Comparison of ENCODE assay signal across 11 cellular contexts in genomic region chr17:82489117-82489516, GRCh38. TPM values are rescaled to one million over a fixed set of nuclear protein-coding genes. Genes with fewer than 3 reads are reported as not detected.
DNase-seq lines count a peak whose midpoint lies in the region; ATAC-seq and TF ChIP-seq lines count a peak whose summit lies in the region.
"Had no signal": no experiment of that assay in that cellular context is flagged by ENCODE, and none has a peak within 500 bp of the region (broad histone marks: within the 10 kb centered on the region; RNA-seq: fewer than 3 reads in every experiment).

No MANE protein-coding gene starts in this region.

- no peak overlapping the region for H3K4me2 ChIP-seq in H9 (ENCODE audit: insufficient read depth, insufficient read length, low read length)

- H3K9me3 ChIP-seq in left lung (no peaks in the 10 kb centered on the region), tibial nerve (no peaks in the 10 kb centered on the region), H9 (ENCODE audit: control insufficient read depth, low read depth, low read length) (no peaks in the 10 kb centered on the region)

- no peak overlapping the region for H4K5ac ChIP-seq in H9 (ENCODE audit: insufficient read length, low read depth, low read length)

- H2AK5ac ChIP-seq in H9 (ENCODE audit: insufficient read length, low read length): no peak overlapping the region

- peak overlapping the region; percentile 29 for H3K27ac ChIP-seq in cingulate gyrus (ENCODE audit: low read depth, low read length)
- no peak overlapping the region for H3K27ac ChIP-seq in left lung
- H3K27ac ChIP-seq in tibial nerve: peak overlapping the region; percentile 11 to 77 (median 52)
- H3K27ac ChIP-seq in H9 (ENCODE audit: insufficient read length, low read depth, low read length): no peak overlapping the region

- no peak overlapping the region for H3K4ac ChIP-seq in H9 (ENCODE audit: low read depth, low read length)

- no peak overlapping the region for H3K9ac ChIP-seq in H9 (ENCODE audit: extremely low read depth, insufficient read length, low read length)

- H4K91ac ChIP-seq in H9 (ENCODE audit: insufficient read length, low read depth, low read length): no peak overlapping the region

- H3K23ac ChIP-seq in H9 (ENCODE audit: insufficient read length, low read depth, low read length): no peak overlapping the region

- no peak overlapping the region for H3K4me3 ChIP-seq in left lung
- H3K4me3 ChIP-seq in tibial nerve: no peak overlapping the region

- no peak for DNase-seq in activated T-cell treated with anti-CD3 and anti-CD28 coated beads, Interleukin-2, amount 50 U/mL, for 24 hours
- no peak for DNase-seq in activated T-cell treated with anti-CD3 and anti-CD28 coated beads for 4 hours
- no peak for DNase-seq in left lung
- peak in 1 of 2 donors; percentile 32 for DNase-seq in tibial nerve (ENCODE audit: low spot score in 2 of 2)
- DNase-seq in NCI-H1436 treated with DMSO at 0.1 percent for 48 hours (lab: John Stamatoyannopoulos, UW): no peak
- DNase-seq in H9: no peak
- DNase-seq: activated T-cell treated with anti-CD3 and anti-CD28 coated beads, Interleukin-2, amount 50 U/mL, for 1 hour; NK-92 treated with Interleukin-12 subunit alpha and Interleukin-12 subunit beta, amount 100 ng/mL, for 24 hours; T-helper 9 cell had no signal

- H2BK5ac ChIP-seq in H9 (ENCODE audit: insufficient read length, low read length): no peak overlapping the region

- H3K4me1 Mint-ChIP-seq in activated T-cell treated with anti-CD3 and anti-CD28 coated beads, Interleukin-2, amount 50 U/mL, for 24 hours (ENCODE audit: low read depth): peaks cover 12% of the 10 kb centered on the region
- peaks cover 3 to 5% of the 10 kb centered on the region in 2 experiments for H3K4me1 Mint-ChIP-seq in H9

- no peaks in the 10 kb centered on the region for H3K9me3 Mint-ChIP-seq in activated T-cell treated with anti-CD3 and anti-CD28 coated beads, Interleukin-2, amount 50 U/mL, for 24 hours
- H3K9me3 Mint-ChIP-seq in H9: no peaks in the 10 kb centered on the region; a peak in 1 of 5 replicates

- no peak overlapping the region; the same call in 1 of the 2 replicates for H3K14ac ChIP-seq in H9 (ENCODE audit: insufficient read depth, low read length)

- no peaks in the 10 kb centered on the region for H3K27me3 Mint-ChIP-seq in activated T-cell treated with anti-CD3 and anti-CD28 coated beads, Interleukin-2, amount 50 U/mL, for 24 hours
- H3K27me3 Mint-ChIP-seq in H9 (ENCODE audit: low read depth): peaks cover under 1% of the 10 kb centered on the region

- no peak overlapping the region for H2BK20ac ChIP-seq in H9 (ENCODE audit: low read depth, low read length, poor library complexity, severe bottlenecking)

- 42 to 64% methylated on average over 7 to 8 of the region's 8 CpGs for WGBS in tibial nerve, 2 donors
- WGBS in H9 (ENCODE audit: extremely low coverage, insufficient read length, low lambda C conversion rate): no CpG with 5 or more reads among the region's 8 CpGs

- H3K23me2 ChIP-seq in H9 (ENCODE audit: insufficient read length, low read depth, low read length, poor library complexity, severe bottlenecking): no peaks in the 10 kb centered on the region

- no peaks in the 10 kb centered on the region for H3K27me3 ChIP-seq in left lung
- H3K27me3 ChIP-seq in tibial nerve: no peaks in the 10 kb centered on the region
- no peaks in the 10 kb centered on the region for H3K27me3 ChIP-seq in H9 (ENCODE audit: insufficient read depth, low read length)

- no peaks in the 10 kb centered on the region for H3K79me2 ChIP-seq in H9 (ENCODE audit: insufficient read depth, low read length)

- peak overlapping the region; percentile 52 for H3K27ac Mint-ChIP-seq in activated T-cell treated with anti-CD3 and anti-CD28 coated beads, Interleukin-2, amount 50 U/mL, for 24 hours
- peak overlapping the region in 1 of 3 experiments; percentile 3; a peak in 1 of 7 replicates for H3K27ac Mint-ChIP-seq in H9

- TF ChIP-seq EP300 in tibial nerve (IDR thresholded peaks at IDR 0.05): no peak

- no peak for TF ChIP-seq POLR2A in tibial nerve (IDR thresholded peaks at IDR 0.05)

- no peak overlapping the region for H3T11ph ChIP-seq in H9 (ENCODE audit: low read length)

- H3K36me3 Mint-ChIP-seq in activated T-cell treated with anti-CD3 and anti-CD28 coated beads, Interleukin-2, amount 50 U/mL, for 24 hours (ENCODE audit: low read depth): peaks cover 51% of the 10 kb centered on the region
- H3K36me3 Mint-ChIP-seq in H9 (ENCODE audit: insufficient read depth in 1 of 3, low read depth in 3 of 3): peaks cover 20 to 52% (median 45%) of the 10 kb centered on the region in 3 experiments

- H4K8ac ChIP-seq in H9 (replicated peaks; ENCODE audit: insufficient read length, low read depth, low read length): no peak overlapping the region

- H3K56ac ChIP-seq in H9 (ENCODE audit: insufficient read length, low read depth, low read length): no peak overlapping the region

- peaks cover 3% of the 10 kb centered on the region for H4K20me1 ChIP-seq in H9 (ENCODE audit: control insufficient read depth, insufficient read depth, insufficient read length)

- no peak overlapping the region for H2AFZ ChIP-seq in H9 (ENCODE audit: low read length)

- ATAC-seq in left lung (peak; percentile 33), GM18502 (IDR thresholded peaks at IDR 0.05; ENCODE audit: poor library complexity, unreplicated experiment) (no peak)

- peaks cover 0 to 57% of the 10 kb centered on the region in 2 donors for H3K36me3 ChIP-seq in left lung
- H3K36me3 ChIP-seq in tibial nerve: peaks cover 7 to 55% (median 12%) of the 10 kb centered on the region in 3 donors

- no peaks in the 10 kb centered on the region for H3K79me1 ChIP-seq in H9 (ENCODE audit: insufficient read depth, low read depth, low read length, poor library complexity, severe bottlenecking)

- H2BK15ac ChIP-seq in H9 (ENCODE audit: low read depth, low read length): no peak overlapping the region

- no peak overlapping the region for H2BK12ac ChIP-seq in H9 (ENCODE audit: insufficient read length, low read depth, low read length)

- no peaks in the 10 kb centered on the region for H3K4me1 ChIP-seq in left lung
- H3K4me1 ChIP-seq in tibial nerve: peaks cover 0 to 21% (median under 1%) of the 10 kb centered on the region in 4 donors
- no peaks in the 10 kb centered on the region for H3K4me1 ChIP-seq in H9 (ENCODE audit: insufficient read depth, low read length)

- TF ChIP-seq CTCF in left lung (IDR thresholded peaks at IDR 0.05) (no peak), tibial nerve (IDR thresholded peaks at IDR 0.05) (no peak), H9 (conservative IDR thresholded peaks at IDR 0.05) (no peak)

- H2BK120ac ChIP-seq in H9 (ENCODE audit: low read depth, low read length, poor library complexity, severe bottlenecking): no peak overlapping the region

- H3K4me3 Mint-ChIP-seq in activated T-cell treated with anti-CD3 and anti-CD28 coated beads, Interleukin-2, amount 50 U/mL, for 24 hours: no peak overlapping the region
- H3K4me3 Mint-ChIP-seq in H9: no peak overlapping the region

- intact Hi-C loops in left lung (cut with DNase I): no loop called here

- H3K18ac ChIP-seq in H9 (ENCODE audit: insufficient read length, low read depth, low read length): no peak overlapping the region

RNA-seq across cellular contexts. Expression of gene FOXK2, which starts 30.4 kb away (rescaled TPM):
- total RNA-seq in left lung (10 to 100 TPM; 50.4 to 57.0 TPM), tibial nerve (10 to 100 TPM; 29.6 to 65.4 (median 33.3) TPM), H9 (2021) (59.6 and 72.0 TPM in 2 replicates)

RNA-seq across cellular contexts. Expression of gene NARF, which starts 30.6 kb away (rescaled TPM):
- 10 to 100 TPM; 38.9 to 52.4 TPM for total RNA-seq in left lung
- total RNA-seq in tibial nerve: 10 to 100 TPM; 25.8 to 79.2 (median 59.9) TPM
- 124 and 129 TPM in 2 replicates for total RNA-seq in H9 (2021)

RNA-seq across cellular contexts. Expression of gene CYBC1, which starts 38.6 kb away (rescaled TPM):
- total RNA-seq in left lung (100 to 1,000 TPM in 1 of 2 donors, 10 to 100 TPM in 1; 90.2 to 116 TPM), tibial nerve (100 to 1,000 TPM in 2 of 4 donors, 10 to 100 TPM in 2; 45.4 to 106 (median 86.4) TPM), H9 (2021) (80.4 and 81.7 TPM in 2 replicates)

Comparison
In these comparisons a context has a peak if more than half of its experiments do, and no peak if none do; other contexts are left out.
1. H3K27ac ChIP-seq: peak in cingulate gyrus (single experiment) and tibial nerve (4 of 4); none in left lung (0 of 2) and H9 (single experiment).